Comparison of ENCODE assay signal across 21 cellular contexts in the genomic region with DNA sequence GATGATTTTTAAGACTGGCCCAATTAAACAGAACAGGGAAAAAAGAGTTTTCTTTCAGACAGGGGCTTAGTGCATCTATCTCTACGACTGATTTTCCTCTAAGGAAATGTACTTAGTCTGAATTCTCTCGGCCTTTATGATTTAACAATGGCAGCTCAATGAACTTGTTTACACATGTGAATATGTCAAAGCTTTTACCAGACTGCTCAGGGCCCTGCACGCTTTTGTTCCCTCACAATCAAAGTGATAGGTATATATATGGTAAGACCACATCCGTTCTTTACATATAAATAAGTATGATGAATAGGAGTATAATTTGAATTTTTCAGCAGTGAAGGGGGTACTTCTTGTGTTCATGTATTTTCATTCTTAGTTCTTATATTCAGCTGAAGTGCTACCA. TPM values are rescaled to one million over a fixed set of nuclear protein-coding genes. Genes with fewer than 3 reads are reported as not detected.
"Had no signal": no experiment of that assay in that cellular context is flagged by ENCODE, and none has a peak within 500 bp of the region (broad histone marks: within the 10 kb centered on the region; RNA-seq: fewer than 3 reads in every experiment).

No MANE protein-coding gene starts in this region.

- FAIRE-seq: kidney had no signal

- H3K27me3 Mint-ChIP-seq: activated naive CD8-positive, alpha-beta T cell treated with anti-CD3 and anti-CD28 coated beads, Interleukin-2, amount 50 U/mL, for 24 hours; dendritic cell treated with granulocyte-macrophage colony-stimulating factor and Interleukin-4, amounts not matched to agents 40 ng/mL and 50 ng/mL, for 4 days; naive thymus-derived CD8-positive, alpha-beta T cell; T-helper 17 cell had no signal

- H3K27me3 ChIP-seq: foreskin keratinocyte, spleen had no signal

- H3K4me3 ChIP-seq: lung, prostate gland, spleen, thoracic aorta had no signal

- H3K4me1 ChIP-seq: foreskin keratinocyte, prostate gland, spleen had no signal

- H3K27ac ChIP-seq: foreskin keratinocyte, prostate gland, spleen, thoracic aorta had no signal

- H3K4me3 Mint-ChIP-seq: activated naive CD4-positive, alpha-beta T cell treated with anti-CD3 and anti-CD28 coated beads for 36 hours; activated naive CD8-positive, alpha-beta T cell treated with anti-CD3 and anti-CD28 coated beads, Interleukin-2, amount 50 U/mL, for 24 hours; activated T-cell treated with anti-CD3 and anti-CD28 coated beads, Interleukin-2, amount 50 U/mL, for 72 hours; dendritic cell treated with granulocyte-macrophage colony-stimulating factor and Interleukin-4, amounts not matched to agents 40 ng/mL and 50 ng/mL, for 4 days; mesothelial cell of epicardium; naive thymus-derived CD8-positive, alpha-beta T cell; T-helper 17 cell had no signal

- H3K9me3 ChIP-seq: prostate gland, spleen, thoracic aorta had no signal

- DNase-seq: activated CD4-positive, alpha-beta T cell treated with anti-CD3 and anti-CD28 coated beads for 4 hours; activated CD4-positive, alpha-beta T cell treated with anti-CD3 and anti-CD28 coated beads, Interleukin-2, amount 50 U/mL, for 48 hours; activated CD4-positive, CD25-positive, alpha-beta regulatory T cell; activated CD8-positive, alpha-beta memory T cell treated with anti-CD3 and anti-CD28 coated beads, Interleukin-2, amount 50 U/mL, for 48 hours; activated effector memory CD4-positive, alpha-beta T cell treated with Interleukin-2 at 50 U/mL for 16 hours; activated naive CD4-positive, alpha-beta T cell treated with anti-CD3 and anti-CD28 coated beads for 36 hours; activated naive CD8-positive, alpha-beta T cell treated with anti-CD3 and anti-CD28 coated beads, Interleukin-2, amount 50 U/mL, for 24 hours; activated T-cell treated with anti-CD3 and anti-CD28 coated beads, Interleukin-2, amount 50 U/mL, for 72 hours; effector CD4-positive, alpha-beta T cell; foreskin keratinocyte; kidney; naive thymus-derived CD8-positive, alpha-beta T cell; spleen; stimulated activated CD4-positive, alpha-beta T cell treated with anti-CD3 and anti-CD28 coated beads, Interleukin-4, amount 100 ng/mL, for 24 hours; stimulated activated naive CD4-positive, alpha-beta T cell treated with Interleukin-2 at 50 U/mL for 16 hours; T-helper 17 cell had no signal

- H3K27ac Mint-ChIP-seq: activated naive CD4-positive, alpha-beta T cell treated with anti-CD3 and anti-CD28 coated beads for 36 hours; activated naive CD8-positive, alpha-beta T cell treated with anti-CD3 and anti-CD28 coated beads, Interleukin-2, amount 50 U/mL, for 24 hours; activated T-cell treated with anti-CD3 and anti-CD28 coated beads, Interleukin-2, amount 50 U/mL, for 72 hours; dendritic cell treated with granulocyte-macrophage colony-stimulating factor and Interleukin-4, amounts not matched to agents 40 ng/mL and 50 ng/mL, for 4 days; mesothelial cell of epicardium; naive thymus-derived CD8-positive, alpha-beta T cell; T-helper 17 cell had no signal

- H3K4me1 Mint-ChIP-seq: activated naive CD8-positive, alpha-beta T cell treated with anti-CD3 and anti-CD28 coated beads, Interleukin-2, amount 50 U/mL, for 24 hours; mesothelial cell of epicardium had no signal

- H3K9me3 Mint-ChIP-seq: activated naive CD4-positive, alpha-beta T cell treated with anti-CD3 and anti-CD28 coated beads for 36 hours; activated naive CD8-positive, alpha-beta T cell treated with anti-CD3 and anti-CD28 coated beads, Interleukin-2, amount 50 U/mL, for 24 hours; activated T-cell treated with anti-CD3 and anti-CD28 coated beads, Interleukin-2, amount 50 U/mL, for 72 hours; dendritic cell treated with granulocyte-macrophage colony-stimulating factor and Interleukin-4, amounts not matched to agents 40 ng/mL and 50 ng/mL, for 4 days; mesothelial cell of epicardium; naive thymus-derived CD8-positive, alpha-beta T cell had no signal

RNA-seq across cellular contexts. Expression of a gene that starts 34.8 kb away (rescaled TPM):
- total RNA-seq: thoracic aorta had no signal
